In genomic region chr2:240502430-240503121, GRCh38 we compare ENCODE assay signal across 26 cellular contexts. TPM values are rescaled to one million over a fixed set of nuclear protein-coding genes. Genes with fewer than 3 reads are reported as not detected.
DNase-seq lines count a peak whose midpoint lies in the region; ATAC-seq and TF ChIP-seq lines count a peak whose summit lies in the region.
"Had no signal": no experiment of that assay in that cellular context is flagged by ENCODE, and none has a peak within 500 bp of the region (broad histone marks: within the 10 kb centered on the region; RNA-seq: fewer than 3 reads in every experiment).

No MANE protein-coding gene starts in this region.

- CTCF ChIA-PET in mammary epithelial cell (lab: Charles Lee; ENCODE audit: low non-redundant PET), result interaction anchor here (0.5 kb wide), 1 partner anchor 559 kb away, joined by 4 read pairs; no protein-coding TSS in a partner anchor

- WGBS in mammary epithelial cell (ENCODE audit: low coverage, missing lambda C conversion rate), result 100% methylated on average over 1 of the region's 14 CpGs

- no peak overlapping the region for H3K4me2 ChIP-seq in mammary epithelial cell (ENCODE audit: insufficient read depth, low read depth, low read length)
- H3K4me2 ChIP-seq: GM23338, PC-9 had no signal

- no peaks in the 10 kb centered on the region for H3K79me2 ChIP-seq in mammary epithelial cell (ENCODE audit: insufficient read depth, low read length)

- TF ChIP-seq POLR2A in breast epithelium (IDR thresholded peaks at IDR 0.05), result no peak
- no peak for TF ChIP-seq POLR2A in vagina (IDR thresholded peaks at IDR 0.05)

- no peak overlapping the region for H2AFZ ChIP-seq in mammary epithelial cell (ENCODE audit: low read depth, low read length)
- H2AFZ ChIP-seq: GM23338, PC-9 had no signal

- DNase-seq in breast epithelium (ENCODE audit: low spot score in 2 of 2) (peak; percentile 7 to 40), mammary epithelial cell (no peak), colonic mucosa (peak; percentile 12), mesenteric fat pad (ENCODE audit: low spot score) (peak; percentile 47), vagina (ENCODE audit: extremely low spot score in 2 of 2) (peak; percentile 58 to 90), WERI-Rb-1 (no peak)
- DNase-seq: ACHN; activated gamma-delta T cell treated with Interleukin-2 at 50 U/mL for 16 hours; cerebellar nuclear complex; DMS53; glutamatergic neuron; IMR-90; NCI-H1092; NCI-H1694 treated with DMSO at 0.1 percent for 48 hours; NCI-H2171 treated with DMSO at 0.1 percent for 48 hours; NCI-H524 treated with DMSO at 0.1 percent for 48 hours; NK-92 treated with Interleukin-12 subunit alpha and Interleukin-12 subunit beta, amount 100 ng/mL, for 24 hours; PC-9; stimulated activated naive CD8-positive, alpha-beta T cell treated with anti-CD3 and anti-CD28 coated beads, Interleukin-15, amount 100 ng/mL, for 72 hours; T-helper 9 cell; tibial artery had no signal

- no TSS peak for BruUV-seq in mammary epithelial cell (replicated peaks; lab: Mats Ljungman, UMichigan)

- H3K36me3 ChIP-seq in breast epithelium (no peaks in the 10 kb centered on the region), mammary epithelial cell (ENCODE audit: insufficient read depth, low read length) (no peaks in the 10 kb centered on the region), colonic mucosa (no peaks in the 10 kb centered on the region), vagina (no peaks in the 10 kb centered on the region), WERI-Rb-1 (no peaks in the 10 kb centered on the region; the same call in 1 of the 2 replicates)

- dilution Hi-C loops in mammary epithelial cell (cut with HindIII; ENCODE audit: low sequenced_read_pairs), result no loop called here

- no peaks in the 10 kb centered on the region for H3K4me1 ChIP-seq in breast epithelium
- H3K4me1 ChIP-seq in mammary epithelial cell (ENCODE audit: insufficient read depth, low read length), result no peaks in the 10 kb centered on the region
- H3K4me1 ChIP-seq in colonic mucosa, result no peaks in the 10 kb centered on the region
- no peaks in the 10 kb centered on the region for H3K4me1 ChIP-seq in vagina
- H3K4me1 ChIP-seq: tibial artery had no signal

- H3K27ac ChIP-seq in breast epithelium (no peak overlapping the region), mammary epithelial cell (ENCODE audit: insufficient read depth, low read depth, low read length) (no peak overlapping the region), colonic mucosa (no peak overlapping the region), vagina (no peak overlapping the region), WERI-Rb-1 (no peak overlapping the region)
- H3K27ac ChIP-seq: neutrophil, PC-9, tibial artery had no signal

- TF ChIP-seq CTCF in breast epithelium (IDR thresholded peaks at IDR 0.05), result no peak
- no peak for TF ChIP-seq CTCF in mammary epithelial cell (conservative IDR thresholded peaks at IDR 0.05 in 1 of 2, IDR thresholded peaks at IDR 0.05 in 1 of 2; ENCODE audit: extremely low read depth in 1 of 2, insufficient read depth in 1 of 2, low read depth in 1 of 2, low read length in 2 of 2)
- TF ChIP-seq CTCF in colonic mucosa (IDR thresholded peaks at IDR 0.05), result no peak
- TF ChIP-seq CTCF in vagina (IDR thresholded peaks at IDR 0.05), result no peak
- TF ChIP-seq CTCF in WERI-Rb-1 (IDR thresholded peaks at IDR 0.05; ENCODE audit: low read depth, low read length), result no peak

- no peak for ATAC-seq in HG03571 (IDR thresholded peaks at IDR 0.05; ENCODE audit: unreplicated experiment)
- ATAC-seq: GM23338; Right ventricle myocardium inferior; stimulated activated naive CD8-positive, alpha-beta T cell treated with anti-CD3 and anti-CD28 coated beads, Interleukin-15, amount 100 ng/mL, for 72 hours; WTC11 had no signal

- H4K20me1 ChIP-seq in mammary epithelial cell (ENCODE audit: insufficient read depth, low read length), result no peaks in the 10 kb centered on the region

- H3K4me3 ChIP-seq in breast epithelium (no peak overlapping the region), mammary epithelial cell (replicated peaks in 1 of 3; ENCODE audit: insufficient read depth in 1 of 3, low read depth in 2 of 3, low read length in 3 of 3) (no peak overlapping the region), colonic mucosa (no peak overlapping the region), vagina (no peak overlapping the region), WERI-Rb-1 (ENCODE audit: low read depth, low read length) (no peak overlapping the region)
- H3K4me3 ChIP-seq: GM23338, PC-9, tibial artery had no signal

- H3K9me3 ChIP-seq in breast epithelium, result no peaks in the 10 kb centered on the region
- H3K9me3 ChIP-seq in mammary epithelial cell (replicated peaks; ENCODE audit: insufficient read depth, low read length), result no peaks in the 10 kb centered on the region
- no peaks in the 10 kb centered on the region for H3K9me3 ChIP-seq in colonic mucosa
- H3K9me3 ChIP-seq in vagina, result no peaks in the 10 kb centered on the region
- H3K9me3 ChIP-seq in WERI-Rb-1 (ENCODE audit: severe bottlenecking), result no peaks in the 10 kb centered on the region
- H3K9me3 ChIP-seq: neutrophil, tibial artery had no signal

- no peaks in the 10 kb centered on the region for H3K27me3 ChIP-seq in breast epithelium
- no peaks in the 10 kb centered on the region for H3K27me3 ChIP-seq in mammary epithelial cell (ENCODE audit: insufficient read depth, low read length)
- no peaks in the 10 kb centered on the region for H3K27me3 ChIP-seq in colonic mucosa
- no peaks in the 10 kb centered on the region for H3K27me3 ChIP-seq in vagina
- H3K27me3 ChIP-seq in WERI-Rb-1 (ENCODE audit: insufficient read depth, low read depth, severe bottlenecking), result no peaks in the 10 kb centered on the region
- H3K27me3 ChIP-seq: neutrophil, tibial artery had no signal

- intact Hi-C loops in breast epithelium (cut with DNase I; ENCODE audit: low total_unique reads) (no loop called here), mammary epithelial cell (cut with micrococcal nuclease) (no loop called here), colonic mucosa (cut with DNase I) (no loop called here), vagina (cut with DNase I) (no loop called here)

- H3K9ac ChIP-seq in mammary epithelial cell (ENCODE audit: insufficient read depth, low read length) (no peak overlapping the region), colonic mucosa (ENCODE audit: low read depth in 2 of 2, low read length in 2 of 2) (no peak overlapping the region)

- in situ Hi-C loops in mammary epithelial cell (cut with MboI; ENCODE audit: low sequenced_read_pairs in 2 of 2), result loop anchor here (10.0 to 25.0 kb wide), 2 partner anchors 202 to 335 kb away; no protein-coding TSS in a partner anchor

RNA-seq across cellular contexts. Expression of gene ANKMY1, which starts 55.2 kb away (rescaled TPM):
- total RNA-seq in breast epithelium (10 to 100 TPM; 13.0 to 32.8 (median 19.0) TPM), mammary epithelial cell (10 to 100 TPM in 1 of 2 donors, 1 to 10 TPM in 1; 7.7 to 11.7 TPM), colonic mucosa (10 to 100 TPM; 12.3 to 18.1 TPM), mesenteric fat pad (11.4 TPM), vagina (20.6 TPM)
- polyA plus RNA-seq in mammary epithelial cell, result 4.1 TPM
- polyA minus RNA-seq in mammary epithelial cell, result 5.7 TPM

RNA-seq across cellular contexts. Expression of gene DUSP28, which starts 57.6 kb away (rescaled TPM):
- 1 to 10 TPM; 5.9 to 8.8 (median 6.9) TPM for total RNA-seq in breast epithelium
- total RNA-seq in mammary epithelial cell, result 1 to 10 TPM; 2.8 to 3.2 TPM
- polyA plus RNA-seq in mammary epithelial cell, result 2.6 TPM
- 0.62 TPM for polyA minus RNA-seq in mammary epithelial cell
- total RNA-seq in colonic mucosa, result 1 to 10 TPM; 3.9 to 5.3 TPM
- total RNA-seq in mesenteric fat pad, result 3.8 TPM
- total RNA-seq in vagina, result 5.9 TPM

Comparison
In these comparisons a context has a peak if more than half of its experiments do, and no peak if none do; other contexts are left out.
1. DNase-seq: peak in breast epithelium (2 of 2), colonic mucosa (single experiment), mesenteric fat pad (single experiment) and vagina (2 of 2); none in mammary epithelial cell (single experiment) and WERI-Rb-1 (single experiment).